In the genomic region with DNA sequence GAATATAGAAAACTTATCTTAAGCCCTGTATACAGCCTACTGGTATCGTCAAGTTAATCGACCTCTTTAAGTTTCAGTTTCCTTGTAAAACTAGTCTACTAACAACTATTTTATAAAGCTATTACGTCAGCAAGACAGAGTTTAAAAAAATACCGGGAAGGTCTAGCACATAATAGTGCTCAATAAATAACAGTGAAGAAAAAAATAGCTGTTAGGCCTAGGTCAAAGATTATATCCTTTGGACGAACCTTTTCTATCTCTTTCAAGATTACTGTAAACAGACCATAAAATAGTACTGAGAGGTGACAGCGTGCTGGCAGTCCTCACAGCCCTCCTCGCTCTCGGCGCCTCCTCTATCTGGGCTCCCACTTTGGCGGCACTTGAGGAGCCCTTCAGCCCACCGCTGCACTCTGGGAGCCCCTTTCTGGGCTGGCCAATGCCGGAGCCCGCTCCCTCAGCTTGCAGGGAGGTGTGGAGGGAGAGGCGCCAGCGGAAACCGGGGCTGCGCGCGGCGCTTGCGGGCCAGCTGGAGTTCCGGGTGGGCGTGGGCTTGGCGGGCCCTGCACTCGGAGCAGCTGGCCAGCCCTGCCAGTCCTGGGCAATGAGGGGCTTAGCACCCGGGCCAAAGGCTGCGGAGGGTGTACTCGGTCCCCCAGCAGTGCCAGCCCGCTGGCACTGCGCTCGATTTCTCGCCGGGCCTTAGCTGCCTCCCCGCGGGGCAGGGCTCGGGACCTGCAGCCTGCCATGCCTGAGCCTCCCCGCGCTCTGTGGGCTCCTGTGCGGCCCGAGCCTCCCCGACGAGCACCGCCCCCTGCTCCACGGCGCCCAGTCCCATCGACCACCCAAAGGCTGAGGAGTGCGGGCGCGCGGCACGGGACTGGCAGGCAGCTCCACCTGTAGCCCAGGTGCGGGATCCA, we compare ENCODE assay signal across 1 cellular context.
TF ChIP-seq lines count a peak whose summit lies in the region.

No MANE protein-coding gene starts in this region.

TF ChIP-seq in K562, 482 proteins besides CTCF, POLR2A, EP300 and RAD21 (continued from another document):
- TF ChIP-seq, protein P1, sequence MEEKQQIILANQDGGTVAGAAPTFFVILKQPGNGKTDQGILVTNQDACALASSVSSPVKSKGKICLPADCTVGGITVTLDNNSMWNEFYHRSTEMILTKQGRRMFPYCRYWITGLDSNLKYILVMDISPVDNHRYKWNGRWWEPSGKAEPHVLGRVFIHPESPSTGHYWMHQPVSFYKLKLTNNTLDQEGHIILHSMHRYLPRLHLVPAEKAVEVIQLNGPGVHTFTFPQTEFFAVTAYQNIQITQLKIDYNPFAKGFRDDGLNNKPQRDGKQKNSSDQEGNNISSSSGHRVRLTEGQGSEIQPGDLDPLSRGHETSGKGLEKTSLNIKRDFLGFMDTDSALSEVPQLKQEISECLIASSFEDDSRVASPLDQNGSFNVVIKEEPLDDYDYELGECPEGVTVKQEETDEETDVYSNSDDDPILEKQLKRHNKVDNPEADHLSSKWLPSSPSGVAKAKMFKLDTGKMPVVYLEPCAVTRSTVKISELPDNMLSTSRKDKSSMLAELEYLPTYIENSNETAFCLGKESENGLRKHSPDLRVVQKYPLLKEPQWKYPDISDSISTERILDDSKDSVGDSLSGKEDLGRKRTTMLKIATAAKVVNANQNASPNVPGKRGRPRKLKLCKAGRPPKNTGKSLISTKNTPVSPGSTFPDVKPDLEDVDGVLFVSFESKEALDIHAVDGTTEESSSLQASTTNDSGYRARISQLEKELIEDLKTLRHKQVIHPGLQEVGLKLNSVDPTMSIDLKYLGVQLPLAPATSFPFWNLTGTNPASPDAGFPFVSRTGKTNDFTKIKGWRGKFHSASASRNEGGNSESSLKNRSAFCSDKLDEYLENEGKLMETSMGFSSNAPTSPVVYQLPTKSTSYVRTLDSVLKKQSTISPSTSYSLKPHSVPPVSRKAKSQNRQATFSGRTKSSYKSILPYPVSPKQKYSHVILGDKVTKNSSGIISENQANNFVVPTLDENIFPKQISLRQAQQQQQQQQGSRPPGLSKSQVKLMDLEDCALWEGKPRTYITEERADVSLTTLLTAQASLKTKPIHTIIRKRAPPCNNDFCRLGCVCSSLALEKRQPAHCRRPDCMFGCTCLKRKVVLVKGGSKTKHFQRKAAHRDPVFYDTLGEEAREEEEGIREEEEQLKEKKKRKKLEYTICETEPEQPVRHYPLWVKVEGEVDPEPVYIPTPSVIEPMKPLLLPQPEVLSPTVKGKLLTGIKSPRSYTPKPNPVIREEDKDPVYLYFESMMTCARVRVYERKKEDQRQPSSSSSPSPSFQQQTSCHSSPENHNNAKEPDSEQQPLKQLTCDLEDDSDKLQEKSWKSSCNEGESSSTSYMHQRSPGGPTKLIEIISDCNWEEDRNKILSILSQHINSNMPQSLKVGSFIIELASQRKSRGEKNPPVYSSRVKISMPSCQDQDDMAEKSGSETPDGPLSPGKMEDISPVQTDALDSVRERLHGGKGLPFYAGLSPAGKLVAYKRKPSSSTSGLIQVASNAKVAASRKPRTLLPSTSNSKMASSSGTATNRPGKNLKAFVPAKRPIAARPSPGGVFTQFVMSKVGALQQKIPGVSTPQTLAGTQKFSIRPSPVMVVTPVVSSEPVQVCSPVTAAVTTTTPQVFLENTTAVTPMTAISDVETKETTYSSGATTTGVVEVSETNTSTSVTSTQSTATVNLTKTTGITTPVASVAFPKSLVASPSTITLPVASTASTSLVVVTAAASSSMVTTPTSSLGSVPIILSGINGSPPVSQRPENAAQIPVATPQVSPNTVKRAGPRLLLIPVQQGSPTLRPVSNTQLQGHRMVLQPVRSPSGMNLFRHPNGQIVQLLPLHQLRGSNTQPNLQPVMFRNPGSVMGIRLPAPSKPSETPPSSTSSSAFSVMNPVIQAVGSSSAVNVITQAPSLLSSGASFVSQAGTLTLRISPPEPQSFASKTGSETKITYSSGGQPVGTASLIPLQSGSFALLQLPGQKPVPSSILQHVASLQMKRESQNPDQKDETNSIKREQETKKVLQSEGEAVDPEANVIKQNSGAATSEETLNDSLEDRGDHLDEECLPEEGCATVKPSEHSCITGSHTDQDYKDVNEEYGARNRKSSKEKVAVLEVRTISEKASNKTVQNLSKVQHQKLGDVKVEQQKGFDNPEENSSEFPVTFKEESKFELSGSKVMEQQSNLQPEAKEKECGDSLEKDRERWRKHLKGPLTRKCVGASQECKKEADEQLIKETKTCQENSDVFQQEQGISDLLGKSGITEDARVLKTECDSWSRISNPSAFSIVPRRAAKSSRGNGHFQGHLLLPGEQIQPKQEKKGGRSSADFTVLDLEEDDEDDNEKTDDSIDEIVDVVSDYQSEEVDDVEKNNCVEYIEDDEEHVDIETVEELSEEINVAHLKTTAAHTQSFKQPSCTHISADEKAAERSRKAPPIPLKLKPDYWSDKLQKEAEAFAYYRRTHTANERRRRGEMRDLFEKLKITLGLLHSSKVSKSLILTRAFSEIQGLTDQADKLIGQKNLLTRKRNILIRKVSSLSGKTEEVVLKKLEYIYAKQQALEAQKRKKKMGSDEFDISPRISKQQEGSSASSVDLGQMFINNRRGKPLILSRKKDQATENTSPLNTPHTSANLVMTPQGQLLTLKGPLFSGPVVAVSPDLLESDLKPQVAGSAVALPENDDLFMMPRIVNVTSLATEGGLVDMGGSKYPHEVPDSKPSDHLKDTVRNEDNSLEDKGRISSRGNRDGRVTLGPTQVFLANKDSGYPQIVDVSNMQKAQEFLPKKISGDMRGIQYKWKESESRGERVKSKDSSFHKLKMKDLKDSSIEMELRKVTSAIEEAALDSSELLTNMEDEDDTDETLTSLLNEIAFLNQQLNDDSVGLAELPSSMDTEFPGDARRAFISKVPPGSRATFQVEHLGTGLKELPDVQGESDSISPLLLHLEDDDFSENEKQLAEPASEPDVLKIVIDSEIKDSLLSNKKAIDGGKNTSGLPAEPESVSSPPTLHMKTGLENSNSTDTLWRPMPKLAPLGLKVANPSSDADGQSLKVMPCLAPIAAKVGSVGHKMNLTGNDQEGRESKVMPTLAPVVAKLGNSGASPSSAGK (IDR thresholded peaks at IDR 0.05) = 0 out of 2 replicates have a peak, but pooled peaks have one; percentile 33
- 0 out of 2 replicates have a peak, but pooled peaks have one; percentile 49 for TF ChIP-seq SUPT5H (IDR thresholded peaks at IDR 0.05)
- TF ChIP-seq GABPA (tag; conservative IDR thresholded peaks at IDR 0.05; ENCODE audit: low read depth) = peak; percentile 59
